8 cellular contexts compared by ENCODE assay signal in the genomic region with DNA sequence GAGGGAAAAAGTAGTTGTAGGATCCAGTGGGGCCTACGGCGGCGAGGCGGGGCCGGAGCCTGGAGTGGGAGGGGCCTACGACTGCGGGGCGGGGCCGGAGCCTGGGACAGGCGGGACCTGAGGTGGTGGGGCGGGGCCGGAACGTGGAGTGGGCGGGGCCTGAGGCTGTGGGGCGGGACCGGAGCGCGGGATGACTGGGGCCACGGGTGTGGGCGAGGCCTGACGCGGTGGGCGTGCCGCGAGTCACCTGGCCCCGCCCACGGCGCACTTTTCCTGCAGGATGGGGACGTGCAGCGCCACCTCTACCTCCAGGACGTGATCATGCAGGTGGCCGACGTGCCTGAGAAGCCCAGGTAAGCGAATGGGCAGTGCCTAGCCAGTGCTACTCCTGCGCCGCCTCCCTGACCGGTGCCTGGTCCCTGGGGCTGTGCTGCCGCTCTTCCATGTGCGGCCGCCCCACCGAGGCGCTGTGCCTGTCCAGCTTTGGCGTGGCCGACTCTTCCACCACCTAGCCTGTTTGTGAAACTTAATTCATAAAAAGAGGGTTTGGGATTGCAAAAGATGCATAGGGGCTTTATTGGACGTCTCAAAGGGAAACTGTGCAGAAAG. TPM values are rescaled to one million over a fixed set of nuclear protein-coding genes. Genes with fewer than 3 reads are reported as not detected.
DNase-seq lines count a peak whose midpoint lies in the region; ATAC-seq and TF ChIP-seq lines count a peak whose summit lies in the region.

No MANE protein-coding gene starts in this region.

- H3K27ac Mint-ChIP-seq in nephron progenitor cell, result no peak overlapping the region
- peak overlapping the region in 1 of 2 donors; percentile 95 for H3K27ac Mint-ChIP-seq in stimulated activated naive CD8-positive, alpha-beta T cell treated with anti-CD3 and anti-CD28 coated beads, Interleukin-15, amount 100 ng/mL, for 72 hours

- no peaks in the 10 kb centered on the region for H3K9me3 Mint-ChIP-seq in nephron progenitor cell
- no peaks in the 10 kb centered on the region for H3K9me3 Mint-ChIP-seq in stimulated activated naive CD8-positive, alpha-beta T cell treated with anti-CD3 and anti-CD28 coated beads, Interleukin-15, amount 100 ng/mL, for 72 hours

- no peak for TF ChIP-seq RAD21 in Ishikawa (IDR thresholded peaks at IDR 0.05; ENCODE audit: low read depth)

- peak; percentile 62 for ATAC-seq in GM21717 (IDR thresholded peaks at IDR 0.05; ENCODE audit: unreplicated experiment)
- ATAC-seq in stimulated activated naive CD8-positive, alpha-beta T cell treated with anti-CD3 and anti-CD28 coated beads, Interleukin-15, amount 100 ng/mL, for 72 hours, result peak; percentile 82

- peaks cover 24% of the 10 kb centered on the region for H3K36me3 Mint-ChIP-seq in nephron progenitor cell (ENCODE audit: low read depth)

- TF ChIP-seq EP300 in Ishikawa (IDR thresholded peaks at IDR 0.05; ENCODE audit: borderline replicate concordance), result no peak

- H3K4me1 Mint-ChIP-seq in nephron progenitor cell, result peaks cover 40% of the 10 kb centered on the region
- peaks cover 39% of the 10 kb centered on the region for H3K4me1 Mint-ChIP-seq in stimulated activated naive CD8-positive, alpha-beta T cell treated with anti-CD3 and anti-CD28 coated beads, Interleukin-15, amount 100 ng/mL, for 72 hours

- peak overlapping the region; percentile 78 for H3K4me3 Mint-ChIP-seq in nephron progenitor cell
- H3K4me3 Mint-ChIP-seq in stimulated activated naive CD8-positive, alpha-beta T cell treated with anti-CD3 and anti-CD28 coated beads, Interleukin-15, amount 100 ng/mL, for 72 hours, result peak overlapping the region; percentile 72 to 90

- peaks cover 3% of the 10 kb centered on the region for H3K27me3 Mint-ChIP-seq in nephron progenitor cell (ENCODE audit: low read depth, poor library complexity)
- H3K27me3 Mint-ChIP-seq in stimulated activated naive CD8-positive, alpha-beta T cell treated with anti-CD3 and anti-CD28 coated beads, Interleukin-15, amount 100 ng/mL, for 72 hours, result no peaks in the 10 kb centered on the region

- DNase-seq in DMS153 (lab: John Stamatoyannopoulos, UW) (peak; percentile 86), RPMI7951 (ENCODE audit: low read depth) (peak; percentile 77), activated gamma-delta T cell (lab: John Stamatoyannopoulos, UW) (peak; percentile 93), fibroblast of the aortic adventitia (ENCODE audit: low read depth) (peak; percentile 87), nephron progenitor cell (peak; percentile 98)
- peak; percentile 91 to 94 for DNase-seq in stimulated activated naive CD8-positive, alpha-beta T cell treated with anti-CD3 and anti-CD28 coated beads, Interleukin-15, amount 100 ng/mL, for 72 hours

- peak overlapping the region; percentile 90 for H3K4me3 ChIP-seq in fibroblast of the aortic adventitia (ENCODE audit: low read depth, low read length)

- TF ChIP-seq CTCF in fibroblast of the aortic adventitia (IDR thresholded peaks at IDR 0.05; ENCODE audit: insufficient read depth, low read length), result no peak
- no peak for TF ChIP-seq CTCF in nephron progenitor cell (IDR thresholded peaks at IDR 0.05)

TF ChIP-seq in Ishikawa, 13 proteins besides CTCF, POLR2A, EP300 and RAD21:
- TF ChIP-seq TAF1 (IDR thresholded peaks at IDR 0.05; ENCODE audit: low read depth), result peak; percentile 14; the same call in 1 of the 2 replicates
- TF ChIP-seq TEAD4 (IDR thresholded peaks at IDR 0.05), result 0 out of 2 replicates have a peak, but pooled peaks have one; percentile 3
- peak; percentile 85 for TF ChIP-seq MAX (IDR thresholded peaks at IDR 0.05)
- TF ChIP-seq ZBTB7A (IDR thresholded peaks at IDR 0.05; ENCODE audit: low read depth), result no peak
- TF ChIP-seq, protein P1, sequence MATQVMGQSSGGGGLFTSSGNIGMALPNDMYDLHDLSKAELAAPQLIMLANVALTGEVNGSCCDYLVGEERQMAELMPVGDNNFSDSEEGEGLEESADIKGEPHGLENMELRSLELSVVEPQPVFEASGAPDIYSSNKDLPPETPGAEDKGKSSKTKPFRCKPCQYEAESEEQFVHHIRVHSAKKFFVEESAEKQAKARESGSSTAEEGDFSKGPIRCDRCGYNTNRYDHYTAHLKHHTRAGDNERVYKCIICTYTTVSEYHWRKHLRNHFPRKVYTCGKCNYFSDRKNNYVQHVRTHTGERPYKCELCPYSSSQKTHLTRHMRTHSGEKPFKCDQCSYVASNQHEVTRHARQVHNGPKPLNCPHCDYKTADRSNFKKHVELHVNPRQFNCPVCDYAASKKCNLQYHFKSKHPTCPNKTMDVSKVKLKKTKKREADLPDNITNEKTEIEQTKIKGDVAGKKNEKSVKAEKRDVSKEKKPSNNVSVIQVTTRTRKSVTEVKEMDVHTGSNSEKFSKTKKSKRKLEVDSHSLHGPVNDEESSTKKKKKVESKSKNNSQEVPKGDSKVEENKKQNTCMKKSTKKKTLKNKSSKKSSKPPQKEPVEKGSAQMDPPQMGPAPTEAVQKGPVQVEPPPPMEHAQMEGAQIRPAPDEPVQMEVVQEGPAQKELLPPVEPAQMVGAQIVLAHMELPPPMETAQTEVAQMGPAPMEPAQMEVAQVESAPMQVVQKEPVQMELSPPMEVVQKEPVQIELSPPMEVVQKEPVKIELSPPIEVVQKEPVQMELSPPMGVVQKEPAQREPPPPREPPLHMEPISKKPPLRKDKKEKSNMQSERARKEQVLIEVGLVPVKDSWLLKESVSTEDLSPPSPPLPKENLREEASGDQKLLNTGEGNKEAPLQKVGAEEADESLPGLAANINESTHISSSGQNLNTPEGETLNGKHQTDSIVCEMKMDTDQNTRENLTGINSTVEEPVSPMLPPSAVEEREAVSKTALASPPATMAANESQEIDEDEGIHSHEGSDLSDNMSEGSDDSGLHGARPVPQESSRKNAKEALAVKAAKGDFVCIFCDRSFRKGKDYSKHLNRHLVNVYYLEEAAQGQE (IDR thresholded peaks at IDR 0.05; ENCODE audit: low read depth), result no peak
- TF ChIP-seq YY1 (IDR thresholded peaks at IDR 0.05; ENCODE audit: low read depth), result peak; percentile 41; the same call in 1 of the 2 replicates
- peak; percentile 63 for TF ChIP-seq USF1 (IDR thresholded peaks at IDR 0.05)

RNA-seq across cellular contexts. Expression of gene ZNF511, which starts 0.5 kb away (rescaled TPM):
- 33.9 and 57.6 TPM in 2 replicates for total RNA-seq in RPMI7951 (2014; rRNA removed; shearing (Covaris generic))
- 1.7 and 22.1 TPM in 2 replicates for total RNA-seq in fibroblast of the aortic adventitia (ENCODE audit: low replicate concordance)

RNA-seq across cellular contexts. Expression of gene TUBGCP2, which starts 0.5 kb away (rescaled TPM):
- total RNA-seq in RPMI7951 (2014; rRNA removed; shearing (Covaris generic)), result 42.0 and 43.3 TPM in 2 replicates
- 33.0 and 72.8 TPM in 2 replicates for total RNA-seq in fibroblast of the aortic adventitia (ENCODE audit: low replicate concordance)

RNA-seq across cellular contexts. Expression of gene CALY, which starts 27.5 kb away (rescaled TPM):
- not detected in 2 replicates for total RNA-seq in RPMI7951 (2014; rRNA removed; shearing (Covaris generic))
- not detected in 2 replicates for total RNA-seq in fibroblast of the aortic adventitia (ENCODE audit: low replicate concordance)

RNA-seq across cellular contexts. Expression of gene ADAM8, which starts 32.5 kb away (rescaled TPM):
- 3.8 and 6.3 TPM in 2 replicates for total RNA-seq in RPMI7951 (2014; rRNA removed; shearing (Covaris generic))
- 0.36 TPM in 1 of 2 replicates, not detected in the other for total RNA-seq in fibroblast of the aortic adventitia (ENCODE audit: low replicate concordance)

RNA-seq across cellular contexts. Expression of gene PRAP1, which starts 38.0 kb away (rescaled TPM):
- not detected in 2 replicates for total RNA-seq in RPMI7951 (2014; rRNA removed; shearing (Covaris generic))
- total RNA-seq in fibroblast of the aortic adventitia (ENCODE audit: low replicate concordance), result not detected in 2 replicates

Comparison
In these comparisons a context has a peak if more than half of its experiments do, and no peak if none do; other contexts are left out.
1. Peak in every context shown above with its lines: DNase-seq, ATAC-seq and H3K4me3 ChIP-seq.